Comparison of ENCODE assay signal across 8 cellular contexts in the genomic region with DNA sequence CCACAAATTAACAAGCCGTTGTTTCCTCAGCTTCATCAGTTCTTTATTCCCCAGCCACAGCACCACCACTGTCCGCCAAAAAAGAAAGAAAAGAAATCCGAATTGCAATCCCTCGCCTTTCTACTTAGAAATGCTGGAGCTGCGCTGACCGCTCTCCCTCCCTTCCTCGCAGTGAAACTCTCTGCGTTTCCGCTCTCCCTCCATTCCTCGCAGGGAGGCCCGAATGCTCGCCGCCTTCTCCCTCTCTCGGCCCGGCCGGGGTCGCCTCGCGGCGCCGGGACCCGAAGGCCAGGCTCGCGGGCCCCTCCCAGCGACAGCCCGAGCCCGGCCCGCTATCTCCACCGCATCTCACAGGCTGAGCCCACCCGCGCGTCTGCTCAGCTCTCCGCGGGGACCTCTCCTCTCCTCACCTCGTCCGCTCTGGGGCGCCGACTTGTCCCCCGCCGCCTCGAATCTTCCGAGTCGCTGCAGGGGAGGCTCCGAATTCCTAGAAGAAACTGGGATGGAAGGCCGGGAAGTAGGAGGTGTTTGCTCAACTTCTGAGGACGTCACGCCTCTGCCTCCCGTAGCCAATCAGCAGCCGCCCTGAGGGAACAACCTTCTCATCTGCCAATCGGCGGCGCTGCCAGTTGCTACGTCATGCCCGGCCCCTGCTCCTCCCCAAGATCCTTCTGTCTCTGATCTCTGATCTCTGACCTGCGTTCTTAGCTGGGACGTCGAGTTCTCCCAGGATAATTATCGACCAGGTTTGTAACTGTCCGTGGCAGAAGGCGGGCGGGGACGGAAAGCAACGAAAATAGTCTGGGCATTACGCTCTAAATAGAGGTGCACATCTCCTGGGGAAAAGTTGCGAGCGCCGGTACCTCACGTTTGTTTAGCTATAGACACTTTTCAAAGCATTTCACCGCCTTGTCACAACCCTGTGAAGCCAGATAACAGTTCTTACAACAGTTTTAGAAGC. TPM values are rescaled to one million over a fixed set of nuclear protein-coding genes. Genes with fewer than 3 reads are reported as not detected.
DNase-seq lines count a peak whose midpoint lies in the region; ATAC-seq, FAIRE-seq and TF ChIP-seq lines count a peak whose summit lies in the region.

A gene (minus strand): TSS at position 499 of the 961 bp plus-strand sequence. CDS start 10,523 bp downstream, outside the sequence.

- H3K36me3 Mint-ChIP-seq in Caco-2 (ENCODE audit: insufficient read depth, unreplicated experiment), result peaks cover 9% of the 10 kb centered on the region
- H3K36me3 Mint-ChIP-seq in neural crest cell (ENCODE audit: low read depth), result peaks cover 3% of the 10 kb centered on the region
- H3K36me3 Mint-ChIP-seq in stimulated activated naive CD8-positive, alpha-beta T cell treated with anti-CD3 and anti-CD28 coated beads, Interleukin-15, Interleukin-2, amounts not matched to agents 100 ng/mL and 50 ng/mL, for 24 hours (ENCODE audit: low read depth), result no peaks in the 10 kb centered on the region

- FAIRE-seq in frontal cortex (lab: Jason Lieb, UNC), result peak; percentile 95

- POLR2A ChIA-PET in Caco-2 (lab: Charles Lee), result interaction anchor here (0.6 kb wide), 1 partner anchor 11 kb away, joined by 3 read pairs; no protein-coding TSS in a partner anchor

- intact Hi-C loops in Caco-2 (cut with micrococcal nuclease; ENCODE audit: unreplicated experiment), result loop anchor here (1.0 kb wide), 2 partner anchors 17 to 51 kb away; no protein-coding TSS in a partner anchor

- DNase-seq in Caco-2, result peak; percentile 86 to 93
- DNase-seq in HuH-7.5 (ENCODE audit: low spot score), result peak; percentile 75
- peak; percentile 71 for DNase-seq in SHP77 treated with DMSO at 0.1 percent for 48 hours (lab: John Stamatoyannopoulos, UW)
- DNase-seq in activated naive CD4-positive, alpha-beta T cell treated with anti-CD3 and anti-CD28 coated beads, Interleukin-2, amount 50 U/mL, for 16 hours, result peak; percentile 73
- DNase-seq in frontal cortex (ENCODE audit: low spot score in 2 of 2), result peak; percentile 85 to 86
- DNase-seq in neural crest cell (ENCODE audit: low read depth, low spot score), result peak; percentile 90

- ATAC-seq in GM21529 (IDR thresholded peaks at IDR 0.05; ENCODE audit: unreplicated experiment), result peak; percentile 100

- CTCF ChIA-PET in Caco-2 (lab: Charles Lee), result interaction anchor here (0.6 to 0.7 kb wide), 3 partner anchors 39 to 298 kb away, joined by 3 to 21 read pairs (median 3); no protein-coding TSS in a partner anchor

- no TSS peak for BruUV-seq in Caco-2 (replicated peaks; lab: Mats Ljungman, UMichigan)

- no peaks in the 10 kb centered on the region for H3K9me3 ChIP-seq in Caco-2

- TF ChIP-seq CTCF in Caco-2 (IDR thresholded peaks at IDR 0.05; ENCODE audit: insufficient read depth in 1 of 2, low read depth in 1 of 2, low read length in 1 of 2, severe bottlenecking in 1 of 2, unreplicated experiment in 1 of 2), result no peak
- TF ChIP-seq CTCF in neural crest cell (conservative IDR thresholded peaks at IDR 0.05), result no peak

- H3K27me3 ChIP-seq in Caco-2 (replicated peaks; ENCODE audit: control insufficient read depth, insufficient read depth, low read length), result no peaks in the 10 kb centered on the region

- H3K9me3 Mint-ChIP-seq in Caco-2 (ENCODE audit: unreplicated experiment) (no peaks in the 10 kb centered on the region), neural crest cell (no peaks in the 10 kb centered on the region)
- H3K9me3 Mint-ChIP-seq in stimulated activated naive CD8-positive, alpha-beta T cell treated with anti-CD3 and anti-CD28 coated beads, Interleukin-15, Interleukin-2, amounts not matched to agents 100 ng/mL and 50 ng/mL, for 24 hours, result no peaks in the 10 kb centered on the region

- H3K4me3 Mint-ChIP-seq in Caco-2 (ENCODE audit: unreplicated experiment), result peak within 1 kb of the TSS; percentile 89
- peak within 1 kb of the TSS; percentile 95 for H3K4me3 Mint-ChIP-seq in neural crest cell
- H3K4me3 Mint-ChIP-seq in stimulated activated naive CD8-positive, alpha-beta T cell treated with anti-CD3 and anti-CD28 coated beads, Interleukin-15, Interleukin-2, amounts not matched to agents 100 ng/mL and 50 ng/mL, for 24 hours, result peak within 1 kb of the TSS; percentile 88

- no peaks in the 10 kb centered on the region for H3K27me3 Mint-ChIP-seq in Caco-2 (ENCODE audit: insufficient read depth, unreplicated experiment)
- H3K27me3 Mint-ChIP-seq in neural crest cell (ENCODE audit: low read depth), result no peaks in the 10 kb centered on the region
- peaks cover 39% of the 10 kb centered on the region for H3K27me3 Mint-ChIP-seq in stimulated activated naive CD8-positive, alpha-beta T cell treated with anti-CD3 and anti-CD28 coated beads, Interleukin-15, Interleukin-2, amounts not matched to agents 100 ng/mL and 50 ng/mL, for 24 hours

- no peaks in the 10 kb centered on the region for H3K36me3 ChIP-seq in Caco-2 (ENCODE audit: control insufficient read depth, insufficient read depth, low read length)

- H3K4me1 Mint-ChIP-seq in Caco-2 (ENCODE audit: low read depth, unreplicated experiment) (peaks cover 20% of the 10 kb centered on the region), neural crest cell (peaks cover 35% of the 10 kb centered on the region)
- H3K4me1 Mint-ChIP-seq in stimulated activated naive CD8-positive, alpha-beta T cell treated with anti-CD3 and anti-CD28 coated beads, Interleukin-15, Interleukin-2, amounts not matched to agents 100 ng/mL and 50 ng/mL, for 24 hours (ENCODE audit: low read depth), result peaks cover 19% of the 10 kb centered on the region

- H3K4me3 ChIP-seq in Caco-2 (ENCODE audit: low read depth, low read length), result peak within 1 kb of the TSS; percentile 51

- H3K27ac Mint-ChIP-seq in Caco-2 (ENCODE audit: unreplicated experiment) (peak within 1 kb of the TSS; percentile 89), neural crest cell (ENCODE audit: unreplicated experiment) (peak within 1 kb of the TSS; percentile 99)
- H3K27ac Mint-ChIP-seq in stimulated activated naive CD8-positive, alpha-beta T cell treated with anti-CD3 and anti-CD28 coated beads, Interleukin-15, Interleukin-2, amounts not matched to agents 100 ng/mL and 50 ng/mL, for 24 hours, result no peak within 1 kb of the TSS

- H3K4me1 ChIP-seq in Caco-2, result peaks cover 24% of the 10 kb centered on the region

RNA-seq across cellular contexts. Expression of the gene that starts here (rescaled TPM):
- total RNA-seq in Caco-2 (2022), result 11.3 and 14.0 TPM in 2 replicates
- 14.7 TPM for total RNA-seq in frontal cortex
- 82.0 and 84.4 TPM in 2 replicates for total RNA-seq in neural crest cell

Comparison
In these comparisons a context has a peak if more than half of its experiments do, and no peak if none do; other contexts are left out.
1. Peak in every context shown above with its lines: DNase-seq, ATAC-seq and H3K4me3 ChIP-seq.